1 cellular context compared by ENCODE assay signal in the genomic region with DNA sequence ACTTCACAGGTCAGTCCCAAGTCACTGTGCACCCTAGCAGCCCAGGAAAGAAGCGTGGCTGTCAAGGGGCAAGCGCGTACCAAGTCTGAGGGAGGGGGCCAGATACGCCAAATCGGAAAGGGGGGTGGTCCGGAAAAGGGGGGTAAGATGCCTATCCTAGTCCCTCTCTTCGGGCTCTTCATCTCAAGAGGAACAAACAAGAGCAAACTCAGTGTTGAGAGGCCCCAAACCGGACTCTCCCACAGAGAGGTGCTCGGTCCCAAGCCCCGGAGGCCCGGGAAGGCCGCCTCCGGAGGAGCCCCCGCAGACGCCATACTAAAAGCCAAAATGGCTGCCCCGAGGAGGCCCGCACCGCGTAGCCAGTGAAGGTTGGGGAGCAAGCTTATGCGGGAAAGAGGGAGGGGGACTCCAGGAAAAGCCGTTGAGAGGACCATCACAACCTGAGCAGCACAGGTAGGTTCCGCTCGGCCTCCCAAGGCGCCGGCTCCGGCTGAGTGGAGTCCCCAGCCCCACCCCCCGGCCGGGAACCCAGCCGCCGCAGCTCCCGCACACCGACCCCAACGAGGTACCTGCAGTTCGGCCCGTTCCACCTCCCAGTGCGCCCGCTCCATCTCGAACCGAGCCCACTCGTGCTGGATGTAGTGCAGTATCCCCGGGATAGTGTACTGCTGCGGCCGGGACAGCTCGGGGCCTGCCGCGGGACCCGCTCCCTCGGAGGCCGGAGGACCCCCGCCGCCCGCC.
TF ChIP-seq lines count a peak whose summit lies in the region.

TSS of gene AP4S1 (plus strand) at position 315 of the 741 bp plus-strand sequence. CDS start 40,548 bp downstream, outside the sequence.

TF ChIP-seq in K562, 482 proteins besides CTCF, POLR2A, EP300 and RAD21 (continued from another document and continues in another):
- TF ChIP-seq CHD7 (IDR thresholded peaks at IDR 0.05; ENCODE audit: low read depth, low read length) = no peak
- TF ChIP-seq NKRF (IDR thresholded peaks at IDR 0.05; ENCODE audit: borderline replicate concordance) = peak; percentile 28; the same call in 1 of the 2 replicates
- 0 out of 2 replicates have a peak, but pooled peaks have one; percentile 28 for TF ChIP-seq KLF13 (tag; IDR thresholded peaks at IDR 0.05; ENCODE audit: borderline replicate concordance, low read depth)
- TF ChIP-seq, protein P1, sequence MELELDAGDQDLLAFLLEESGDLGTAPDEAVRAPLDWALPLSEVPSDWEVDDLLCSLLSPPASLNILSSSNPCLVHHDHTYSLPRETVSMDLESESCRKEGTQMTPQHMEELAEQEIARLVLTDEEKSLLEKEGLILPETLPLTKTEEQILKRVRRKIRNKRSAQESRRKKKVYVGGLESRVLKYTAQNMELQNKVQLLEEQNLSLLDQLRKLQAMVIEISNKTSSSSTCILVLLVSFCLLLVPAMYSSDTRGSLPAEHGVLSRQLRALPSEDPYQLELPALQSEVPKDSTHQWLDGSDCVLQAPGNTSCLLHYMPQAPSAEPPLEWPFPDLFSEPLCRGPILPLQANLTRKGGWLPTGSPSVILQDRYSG (tag; conservative IDR thresholded peaks at IDR 0.05; ENCODE audit: low read depth) = no peak
- TF ChIP-seq RBM39 (optimal IDR thresholded peaks at IDR 0.05; ENCODE audit: low read depth, low read length) = no peak
- TF ChIP-seq DNMT1 (IDR thresholded peaks at IDR 0.05) = no peak
- TF ChIP-seq SIX5 (IDR thresholded peaks at IDR 0.05; ENCODE audit: borderline replicate concordance in 1 of 2, insufficient read depth in 1 of 2, low read depth in 1 of 2, low read length in 2 of 2) = no peak
- TF ChIP-seq ZNF134 (CRISPR knock-in tag; conservative IDR thresholded peaks at IDR 0.05) = no peak
- TF ChIP-seq, protein P2, sequence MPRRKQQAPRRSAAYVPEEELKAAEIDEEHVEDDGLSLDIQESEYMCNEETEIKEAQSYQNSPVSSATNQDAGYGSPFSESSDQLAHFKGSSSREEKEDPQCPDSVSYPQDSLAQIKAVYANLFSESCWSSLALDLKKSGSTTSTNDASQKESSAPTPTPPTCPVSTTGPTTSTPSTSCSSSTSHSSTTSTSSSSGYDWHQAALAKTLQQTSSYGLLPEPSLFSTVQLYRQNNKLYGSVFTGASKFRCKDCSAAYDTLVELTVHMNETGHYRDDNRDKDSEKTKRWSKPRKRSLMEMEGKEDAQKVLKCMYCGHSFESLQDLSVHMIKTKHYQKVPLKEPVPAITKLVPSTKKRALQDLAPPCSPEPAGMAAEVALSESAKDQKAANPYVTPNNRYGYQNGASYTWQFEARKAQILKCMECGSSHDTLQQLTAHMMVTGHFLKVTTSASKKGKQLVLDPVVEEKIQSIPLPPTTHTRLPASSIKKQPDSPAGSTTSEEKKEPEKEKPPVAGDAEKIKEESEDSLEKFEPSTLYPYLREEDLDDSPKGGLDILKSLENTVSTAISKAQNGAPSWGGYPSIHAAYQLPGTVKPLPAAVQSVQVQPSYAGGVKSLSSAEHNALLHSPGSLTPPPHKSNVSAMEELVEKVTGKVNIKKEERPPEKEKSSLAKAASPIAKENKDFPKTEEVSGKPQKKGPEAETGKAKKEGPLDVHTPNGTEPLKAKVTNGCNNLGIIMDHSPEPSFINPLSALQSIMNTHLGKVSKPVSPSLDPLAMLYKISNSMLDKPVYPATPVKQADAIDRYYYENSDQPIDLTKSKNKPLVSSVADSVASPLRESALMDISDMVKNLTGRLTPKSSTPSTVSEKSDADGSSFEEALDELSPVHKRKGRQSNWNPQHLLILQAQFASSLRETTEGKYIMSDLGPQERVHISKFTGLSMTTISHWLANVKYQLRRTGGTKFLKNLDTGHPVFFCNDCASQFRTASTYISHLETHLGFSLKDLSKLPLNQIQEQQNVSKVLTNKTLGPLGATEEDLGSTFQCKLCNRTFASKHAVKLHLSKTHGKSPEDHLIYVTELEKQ (CRISPR knock-in tag; IDR thresholded peaks at IDR 0.05) = no peak
- no peak for TF ChIP-seq MYNN (IDR thresholded peaks at IDR 0.05)
- TF ChIP-seq MYNN (CRISPR knock-in tag; IDR thresholded peaks at IDR 0.05) = no peak
- peak; percentile 49 for TF ChIP-seq HDAC3 (IDR thresholded peaks at IDR 0.05; ENCODE audit: borderline replicate concordance, partially characterized antibody)
- no peak for TF ChIP-seq SFPQ (IDR thresholded peaks at IDR 0.05; ENCODE audit: low read depth, low read length)
- TF ChIP-seq ZMIZ1 (IDR thresholded peaks at IDR 0.05; ENCODE audit: low read depth in 2 of 2, low read length in 2 of 2) = peak in 1 of 2 experiments; percentile 29; a peak in 1 of 4 replicates
